In genomic region chr14:21275261-21275858, GRCh38 we compare ENCODE assay signal across 1 cellular context.
TF ChIP-seq lines count a peak whose summit lies in the region.

No MANE protein-coding gene starts in this region.

TF ChIP-seq in HepG2, 621 proteins besides CTCF, POLR2A, EP300 and RAD21:
- TF ChIP-seq ELF4 (CRISPR knock-in tag; IDR thresholded peaks at IDR 0.05; ENCODE audit: borderline replicate concordance) (no peak), ZNF329 (CRISPR knock-in tag; IDR thresholded peaks at IDR 0.05; ENCODE audit: low read depth) (no peak), KLF11 (CRISPR knock-in tag; IDR thresholded peaks at IDR 0.05) (no peak), SOX13 (IDR thresholded peaks at IDR 0.05) (no peak), SOX13 (CRISPR knock-in tag; conservative IDR thresholded peaks at IDR 0.05 in 1 of 2, IDR thresholded peaks at IDR 0.05 in 1 of 2) (no peak), RBAK (CRISPR knock-in tag; IDR thresholded peaks at IDR 0.05) (no peak), AGO1 (IDR thresholded peaks at IDR 0.05; ENCODE audit: low read depth, low read length, poor library complexity, severe bottlenecking) (no peak), MEF2D (CRISPR knock-in tag; IDR thresholded peaks at IDR 0.05) (no peak)
- TF ChIP-seq, protein P1, sequence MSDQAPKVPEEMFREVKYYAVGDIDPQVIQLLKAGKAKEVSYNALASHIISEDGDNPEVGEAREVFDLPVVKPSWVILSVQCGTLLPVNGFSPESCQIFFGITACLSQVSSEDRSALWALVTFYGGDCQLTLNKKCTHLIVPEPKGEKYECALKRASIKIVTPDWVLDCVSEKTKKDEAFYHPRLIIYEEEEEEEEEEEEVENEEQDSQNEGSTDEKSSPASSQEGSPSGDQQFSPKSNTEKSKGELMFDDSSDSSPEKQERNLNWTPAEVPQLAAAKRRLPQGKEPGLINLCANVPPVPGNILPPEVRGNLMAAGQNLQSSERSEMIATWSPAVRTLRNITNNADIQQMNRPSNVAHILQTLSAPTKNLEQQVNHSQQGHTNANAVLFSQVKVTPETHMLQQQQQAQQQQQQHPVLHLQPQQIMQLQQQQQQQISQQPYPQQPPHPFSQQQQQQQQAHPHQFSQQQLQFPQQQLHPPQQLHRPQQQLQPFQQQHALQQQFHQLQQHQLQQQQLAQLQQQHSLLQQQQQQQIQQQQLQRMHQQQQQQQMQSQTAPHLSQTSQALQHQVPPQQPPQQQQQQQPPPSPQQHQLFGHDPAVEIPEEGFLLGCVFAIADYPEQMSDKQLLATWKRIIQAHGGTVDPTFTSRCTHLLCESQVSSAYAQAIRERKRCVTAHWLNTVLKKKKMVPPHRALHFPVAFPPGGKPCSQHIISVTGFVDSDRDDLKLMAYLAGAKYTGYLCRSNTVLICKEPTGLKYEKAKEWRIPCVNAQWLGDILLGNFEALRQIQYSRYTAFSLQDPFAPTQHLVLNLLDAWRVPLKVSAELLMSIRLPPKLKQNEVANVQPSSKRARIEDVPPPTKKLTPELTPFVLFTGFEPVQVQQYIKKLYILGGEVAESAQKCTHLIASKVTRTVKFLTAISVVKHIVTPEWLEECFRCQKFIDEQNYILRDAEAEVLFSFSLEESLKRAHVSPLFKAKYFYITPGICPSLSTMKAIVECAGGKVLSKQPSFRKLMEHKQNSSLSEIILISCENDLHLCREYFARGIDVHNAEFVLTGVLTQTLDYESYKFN (CRISPR knock-in tag; conservative IDR thresholded peaks at IDR 0.05): no peak
